1 cellular context compared by ENCODE assay signal in the genomic region with DNA sequence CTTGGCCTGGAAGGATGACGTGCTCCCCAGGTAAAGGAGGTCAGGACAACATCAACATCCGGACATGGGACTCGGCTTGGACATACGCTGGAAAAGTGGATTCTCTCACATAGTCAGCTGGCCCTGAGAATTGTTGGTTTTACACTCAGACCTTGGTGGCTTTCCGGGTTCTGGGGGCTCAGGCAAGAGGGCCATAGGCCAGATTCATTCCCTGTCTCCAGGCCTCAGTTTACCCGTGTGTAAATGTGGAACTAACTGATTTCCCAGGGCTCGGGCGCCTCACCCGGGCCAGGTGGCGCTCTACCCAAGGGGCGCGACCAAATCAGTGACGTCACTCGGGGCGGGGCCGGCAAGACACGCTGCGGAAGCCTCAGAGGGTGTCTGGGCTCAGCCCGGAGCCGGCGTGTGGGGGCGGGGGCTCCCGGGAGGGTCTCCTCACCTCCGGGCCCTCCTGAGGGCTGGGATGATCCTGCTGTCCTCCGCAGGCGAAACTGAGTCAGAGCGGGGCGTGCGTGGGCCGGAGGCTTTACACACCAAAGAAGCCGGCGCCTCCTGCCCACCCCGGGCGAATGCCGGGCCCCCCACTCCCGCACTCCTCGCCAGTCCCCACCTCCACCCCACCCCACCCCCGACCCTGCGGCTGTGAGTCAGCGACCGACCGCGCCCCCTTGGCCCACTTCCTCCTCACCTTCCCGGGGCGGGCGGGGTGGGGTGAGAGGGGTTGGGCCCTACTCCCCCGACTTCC.
TF ChIP-seq lines count a peak whose summit lies in the region.

No MANE protein-coding gene starts in this region.

TF ChIP-seq in K562, 482 proteins besides CTCF, POLR2A, EP300 and RAD21 (continued from another document and continues in another):
- TF ChIP-seq, protein P1, sequence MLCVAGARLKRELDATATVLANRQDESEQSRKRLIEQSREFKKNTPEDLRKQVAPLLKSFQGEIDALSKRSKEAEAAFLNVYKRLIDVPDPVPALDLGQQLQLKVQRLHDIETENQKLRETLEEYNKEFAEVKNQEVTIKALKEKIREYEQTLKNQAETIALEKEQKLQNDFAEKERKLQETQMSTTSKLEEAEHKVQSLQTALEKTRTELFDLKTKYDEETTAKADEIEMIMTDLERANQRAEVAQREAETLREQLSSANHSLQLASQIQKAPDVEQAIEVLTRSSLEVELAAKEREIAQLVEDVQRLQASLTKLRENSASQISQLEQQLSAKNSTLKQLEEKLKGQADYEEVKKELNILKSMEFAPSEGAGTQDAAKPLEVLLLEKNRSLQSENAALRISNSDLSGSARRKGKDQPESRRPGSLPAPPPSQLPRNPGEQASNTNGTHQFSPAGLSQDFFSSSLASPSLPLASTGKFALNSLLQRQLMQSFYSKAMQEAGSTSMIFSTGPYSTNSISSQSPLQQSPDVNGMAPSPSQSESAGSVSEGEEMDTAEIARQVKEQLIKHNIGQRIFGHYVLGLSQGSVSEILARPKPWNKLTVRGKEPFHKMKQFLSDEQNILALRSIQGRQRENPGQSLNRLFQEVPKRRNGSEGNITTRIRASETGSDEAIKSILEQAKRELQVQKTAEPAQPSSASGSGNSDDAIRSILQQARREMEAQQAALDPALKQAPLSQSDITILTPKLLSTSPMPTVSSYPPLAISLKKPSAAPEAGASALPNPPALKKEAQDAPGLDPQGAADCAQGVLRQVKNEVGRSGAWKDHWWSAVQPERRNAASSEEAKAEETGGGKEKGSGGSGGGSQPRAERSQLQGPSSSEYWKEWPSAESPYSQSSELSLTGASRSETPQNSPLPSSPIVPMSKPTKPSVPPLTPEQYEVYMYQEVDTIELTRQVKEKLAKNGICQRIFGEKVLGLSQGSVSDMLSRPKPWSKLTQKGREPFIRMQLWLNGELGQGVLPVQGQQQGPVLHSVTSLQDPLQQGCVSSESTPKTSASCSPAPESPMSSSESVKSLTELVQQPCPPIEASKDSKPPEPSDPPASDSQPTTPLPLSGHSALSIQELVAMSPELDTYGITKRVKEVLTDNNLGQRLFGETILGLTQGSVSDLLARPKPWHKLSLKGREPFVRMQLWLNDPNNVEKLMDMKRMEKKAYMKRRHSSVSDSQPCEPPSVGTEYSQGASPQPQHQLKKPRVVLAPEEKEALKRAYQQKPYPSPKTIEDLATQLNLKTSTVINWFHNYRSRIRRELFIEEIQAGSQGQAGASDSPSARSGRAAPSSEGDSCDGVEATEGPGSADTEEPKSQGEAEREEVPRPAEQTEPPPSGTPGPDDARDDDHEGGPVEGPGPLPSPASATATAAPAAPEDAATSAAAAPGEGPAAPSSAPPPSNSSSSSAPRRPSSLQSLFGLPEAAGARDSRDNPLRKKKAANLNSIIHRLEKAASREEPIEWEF (CRISPR knock-in tag; IDR thresholded peaks at IDR 0.05), result peak; percentile 15; the same call in 1 of the 2 replicates
- TF ChIP-seq JUND (IDR thresholded peaks at IDR 0.05; ENCODE audit: borderline replicate concordance, low read depth, low read length) (peak; percentile 93), JUND (tag; IDR thresholded peaks at IDR 0.05; ENCODE audit: borderline replicate concordance, low read depth, low read length) (peak; percentile 91), DNMT1 (IDR thresholded peaks at IDR 0.05) (no peak), VEZF1 (CRISPR knock-in tag; IDR thresholded peaks at IDR 0.05) (peak; percentile 96), BRF2 (IDR thresholded peaks at IDR 0.05; ENCODE audit: borderline replicate concordance, insufficient read depth, insufficient read length) (no peak), DACH1 (IDR thresholded peaks at IDR 0.05; ENCODE audit: partially characterized antibody) (no peak), FUS (optimal IDR thresholded peaks at IDR 0.05; ENCODE audit: low read depth, low read length) (no peak), SMARCB1 (IDR thresholded peaks at IDR 0.05; ENCODE audit: insufficient read length, low read depth) (no peak), FOXK1 (CRISPR knock-in tag; IDR thresholded peaks at IDR 0.05; ENCODE audit: borderline replicate concordance) (no peak), SPI1 (IDR thresholded peaks at IDR 0.05; ENCODE audit: borderline replicate concordance, low read depth, low read length) (peak; percentile 66; the same call in 1 of the 2 replicates), FOXP4 (CRISPR knock-in tag; IDR thresholded peaks at IDR 0.05; ENCODE audit: borderline replicate concordance) (no peak), FOXP1 (CRISPR knock-in tag; IDR thresholded peaks at IDR 0.05) (peak; percentile 69; the same call in 1 of the 2 replicates), CAMTA2 (CRISPR knock-in tag; conservative IDR thresholded peaks at IDR 0.05) (no peak), HLTF (IDR thresholded peaks at IDR 0.05) (no peak), C11orf30 (IDR thresholded peaks at IDR 0.05; ENCODE audit: low read depth) (0 out of 2 replicates have a peak, but pooled peaks have one; percentile 30), RFX5 (IDR thresholded peaks at IDR 0.05; ENCODE audit: low read depth, low read length) (no peak; the same call in 1 of the 2 replicates), SMARCE1 (IDR thresholded peaks at IDR 0.05) (no peak; the same call in 1 of the 2 replicates), YBX1 (IDR thresholded peaks at IDR 0.05) (no peak), RFX7 (CRISPR knock-in tag; IDR thresholded peaks at IDR 0.05) (no peak), CBX2 (IDR thresholded peaks at IDR 0.05; ENCODE audit: insufficient read depth, low read length, poor library complexity, severe bottlenecking) (no peak), ZNF584 (CRISPR knock-in tag; IDR thresholded peaks at IDR 0.05; ENCODE audit: low read depth) (peak; percentile 60), ZNF324 (CRISPR knock-in tag; IDR thresholded peaks at IDR 0.05) (no peak), ZNF124 (CRISPR knock-in tag; IDR thresholded peaks at IDR 0.05) (no peak), PTBP1 (IDR thresholded peaks at IDR 0.05; ENCODE audit: low read depth, low read length) (no peak), ZNF644 (tag; IDR thresholded peaks at IDR 0.05; ENCODE audit: low read depth) (no peak), MAFK (IDR thresholded peaks at IDR 0.05; ENCODE audit: low read length) (no peak), ETV1 (tag; conservative IDR thresholded peaks at IDR 0.05; ENCODE audit: low read depth) (peak; percentile 71), CHAMP1 (IDR thresholded peaks at IDR 0.05) (no peak), FOXM1 (IDR thresholded peaks at IDR 0.05; ENCODE audit: low read depth) (peak; percentile 16; the same call in 1 of the 2 replicates), FOXM1 (CRISPR knock-in tag; IDR thresholded peaks at IDR 0.05; ENCODE audit: low read depth) (no peak), ZNF280B (CRISPR knock-in tag; IDR thresholded peaks at IDR 0.05) (no peak), XRCC5 (IDR thresholded peaks at IDR 0.05; ENCODE audit: low read depth, low read length) (peak; percentile 63; the same call in 1 of the 2 replicates), TCFL5 (CRISPR knock-in tag; conservative IDR thresholded peaks at IDR 0.05) (no peak), HDAC1 (IDR thresholded peaks at IDR 0.05) (peak in 1 of 2 experiments; percentile 68; a peak in 2 of 4 replicates)
- TF ChIP-seq, protein P2, sequence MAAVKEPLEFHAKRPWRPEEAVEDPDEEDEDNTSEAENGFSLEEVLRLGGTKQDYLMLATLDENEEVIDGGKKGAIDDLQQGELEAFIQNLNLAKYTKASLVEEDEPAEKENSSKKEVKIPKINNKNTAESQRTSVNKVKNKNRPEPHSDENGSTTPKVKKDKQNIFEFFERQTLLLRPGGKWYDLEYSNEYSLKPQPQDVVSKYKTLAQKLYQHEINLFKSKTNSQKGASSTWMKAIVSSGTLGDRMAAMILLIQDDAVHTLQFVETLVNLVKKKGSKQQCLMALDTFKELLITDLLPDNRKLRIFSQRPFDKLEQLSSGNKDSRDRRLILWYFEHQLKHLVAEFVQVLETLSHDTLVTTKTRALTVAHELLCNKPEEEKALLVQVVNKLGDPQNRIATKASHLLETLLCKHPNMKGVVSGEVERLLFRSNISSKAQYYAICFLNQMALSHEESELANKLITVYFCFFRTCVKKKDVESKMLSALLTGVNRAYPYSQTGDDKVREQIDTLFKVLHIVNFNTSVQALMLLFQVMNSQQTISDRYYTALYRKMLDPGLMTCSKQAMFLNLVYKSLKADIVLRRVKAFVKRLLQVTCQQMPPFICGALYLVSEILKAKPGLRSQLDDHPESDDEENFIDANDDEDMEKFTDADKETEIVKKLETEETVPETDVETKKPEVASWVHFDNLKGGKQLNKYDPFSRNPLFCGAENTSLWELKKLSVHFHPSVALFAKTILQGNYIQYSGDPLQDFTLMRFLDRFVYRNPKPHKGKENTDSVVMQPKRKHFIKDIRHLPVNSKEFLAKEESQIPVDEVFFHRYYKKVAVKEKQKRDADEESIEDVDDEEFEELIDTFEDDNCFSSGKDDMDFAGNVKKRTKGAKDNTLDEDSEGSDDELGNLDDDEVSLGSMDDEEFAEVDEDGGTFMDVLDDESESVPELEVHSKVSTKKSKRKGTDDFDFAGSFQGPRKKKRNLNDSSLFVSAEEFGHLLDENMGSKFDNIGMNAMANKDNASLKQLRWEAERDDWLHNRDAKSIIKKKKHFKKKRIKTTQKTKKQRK (IDR thresholded peaks at IDR 0.05; ENCODE audit: borderline replicate concordance, low read depth, low read length), result no peak
- TF ChIP-seq, protein P3, sequence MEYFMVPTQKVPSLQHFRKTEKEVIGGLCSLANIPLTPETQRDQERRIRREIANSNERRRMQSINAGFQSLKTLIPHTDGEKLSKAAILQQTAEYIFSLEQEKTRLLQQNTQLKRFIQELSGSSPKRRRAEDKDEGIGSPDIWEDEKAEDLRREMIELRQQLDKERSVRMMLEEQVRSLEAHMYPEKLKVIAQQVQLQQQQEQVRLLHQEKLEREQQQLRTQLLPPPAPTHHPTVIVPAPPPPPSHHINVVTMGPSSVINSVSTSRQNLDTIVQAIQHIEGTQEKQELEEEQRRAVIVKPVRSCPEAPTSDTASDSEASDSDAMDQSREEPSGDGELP (CRISPR knock-in tag; IDR thresholded peaks at IDR 0.05; ENCODE audit: borderline replicate concordance), result peak; percentile 92
